Comparison of ENCODE assay signal across 9 cellular contexts in the genomic region with DNA sequence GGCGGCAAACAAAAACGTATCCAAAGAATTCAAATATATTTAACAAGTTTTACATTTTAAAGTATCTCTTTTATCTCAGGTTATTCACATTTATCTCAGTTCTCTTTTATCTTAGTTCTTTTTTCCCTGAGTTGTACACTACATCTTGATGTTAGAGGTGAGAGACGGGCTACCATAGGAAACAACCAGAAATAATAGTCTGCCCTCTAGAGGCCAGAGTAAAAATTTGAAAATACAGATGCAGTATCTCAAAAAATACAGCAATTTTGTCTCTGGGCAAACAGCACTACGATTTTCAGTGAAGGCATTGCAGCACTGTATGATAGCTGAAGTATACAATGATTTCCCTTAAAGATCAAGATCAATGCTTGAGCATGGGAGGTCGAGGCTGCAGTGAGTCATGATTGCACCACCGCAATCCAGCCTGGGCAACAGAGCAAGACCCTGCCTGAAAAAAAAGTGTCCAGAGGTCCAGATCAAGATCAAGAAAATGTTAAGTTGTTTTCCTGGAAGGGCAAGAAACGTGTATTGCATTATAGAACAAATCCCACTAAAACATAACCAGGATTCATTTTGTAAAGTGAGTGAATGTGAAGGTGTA.
DNase-seq lines count a peak whose midpoint lies in the region; ATAC-seq lines count a peak whose summit lies in the region.
"Had no signal": no experiment of that assay in that cellular context is flagged by ENCODE, and none has a peak within 500 bp of the region (broad histone marks: within the 10 kb centered on the region; RNA-seq: fewer than 3 reads in every experiment).

No MANE protein-coding gene starts in this region.

- DNase-seq in NCI-H1092 treated with DMSO at 0.1 percent for 48 hours (lab: John Stamatoyannopoulos, UW): peak; percentile 2
- no peak for DNase-seq in NCI-H1092 (lab: John Stamatoyannopoulos, UW)
- DNase-seq in NCI-H146 (lab: John Stamatoyannopoulos, UW): peak; percentile 49
- DNase-seq in kidney glomerular epithelial cell (lab: John Stamatoyannopoulos, UW): peak; percentile 36
- no peak for DNase-seq in cerebellar nuclear complex (lab: John Stamatoyannopoulos, UW)
- DNase-seq in ureter (ENCODE audit: low spot score): no peak

- H3K4me1 Mint-ChIP-seq in activated T-helper 17 cell treated with anti-CD3 and anti-CD28 coated beads, Interleukin-2, amount 50 U/mL, for 72 hours: no peaks in the 10 kb centered on the region

- H3K27me3 Mint-ChIP-seq in activated T-helper 17 cell treated with anti-CD3 and anti-CD28 coated beads, Interleukin-2, amount 50 U/mL, for 72 hours: peaks cover 5% of the 10 kb centered on the region

- ATAC-seq in GM21717 (IDR thresholded peaks at IDR 0.05; ENCODE audit: unreplicated experiment): peak; percentile 48
- ATAC-seq in activated T-helper 17 cell treated with anti-CD3 and anti-CD28 coated beads, Interleukin-2, amount 50 U/mL, for 72 hours (replicated peaks): peak; percentile 56

- no peak overlapping the region for H3K27ac Mint-ChIP-seq in activated T-helper 17 cell treated with anti-CD3 and anti-CD28 coated beads, Interleukin-2, amount 50 U/mL, for 72 hours

- H3K4me3 Mint-ChIP-seq in activated T-helper 17 cell treated with anti-CD3 and anti-CD28 coated beads, Interleukin-2, amount 50 U/mL, for 72 hours: no peak overlapping the region
- H3K4me3 Mint-ChIP-seq: CD8-positive, alpha-beta memory T cell had no signal

- no peaks in the 10 kb centered on the region for H3K36me3 Mint-ChIP-seq in activated T-helper 17 cell treated with anti-CD3 and anti-CD28 coated beads, Interleukin-2, amount 50 U/mL, for 72 hours (ENCODE audit: low read depth)
- H3K36me3 Mint-ChIP-seq: CD8-positive, alpha-beta memory T cell had no signal

- H3K9me3 Mint-ChIP-seq in activated T-helper 17 cell treated with anti-CD3 and anti-CD28 coated beads, Interleukin-2, amount 50 U/mL, for 72 hours: no peaks in the 10 kb centered on the region
- H3K9me3 Mint-ChIP-seq: CD8-positive, alpha-beta memory T cell had no signal

Comparison
In these comparisons a context has a peak if more than half of its experiments do, and no peak if none do; other contexts are left out.
1. DNase-seq: peak in NCI-H1092 treated with DMSO at 0.1 percent for 48 hours (single experiment), NCI-H146 (single experiment) and kidney glomerular epithelial cell (single experiment); none in NCI-H1092 (single experiment), cerebellar nuclear complex (0 of 2) and ureter (single experiment).